Comparison of ENCODE assay signal across 8 cellular contexts in genomic region chr2:24827321-24828261, GRCh38. TPM values are rescaled to one million over a fixed set of nuclear protein-coding genes. Genes with fewer than 3 reads are reported as not detected.
DNase-seq lines count a peak whose midpoint lies in the region; ATAC-seq and TF ChIP-seq lines count a peak whose summit lies in the region.

No MANE protein-coding gene starts in this region.

- H3K27ac ChIP-seq in HEK293 (ENCODE audit: extremely low read depth, low read depth, low read length) = no peak overlapping the region

- peak; percentile 93 for ATAC-seq in left ventricle myocardium superior

- peaks cover 6 to 67% of the 10 kb centered on the region in 2 experiments; a peak in 2 of 3 replicates for H3K36me3 ChIP-seq in HEK293 (ENCODE audit: control insufficient read depth in 2 of 2, insufficient read depth in 1 of 2, low read length in 2 of 2)

- H3K4me1 ChIP-seq in HEK293 (ENCODE audit: control insufficient read depth, insufficient read depth, low read length) = no peaks in the 10 kb centered on the region

- CTCF ChIA-PET in HEK293 (lab: Yijun Ruan, JAX) = interaction anchor here (0.6 to 3.6 kb wide), 35 partner anchors 9 to 998 kb away, joined by 3 to 38 read pairs (median 3); no protein-coding TSS in a partner anchor

- in situ Hi-C loops in G401 (cut with HindIII; ENCODE audit: low sequenced_read_pairs) = no loop called here

- no peak overlapping the region for H3K4me3 ChIP-seq in HEK293 (ENCODE audit: low read depth, low read length)

- no peaks in the 10 kb centered on the region for H3K9me3 ChIP-seq in HEK293 (ENCODE audit: control insufficient read depth, insufficient read depth, low read depth, low read length)

- TF ChIP-seq CTCF in HEK293 (tag by site-specific recombination; IDR thresholded peaks at IDR 0.05) = peak; percentile 81

- intact Hi-C loops in left ventricle myocardium superior (cut with micrococcal nuclease) = loop anchor here (5.0 kb wide), 2 partner anchors 405 to 420 kb away; no protein-coding TSS in a partner anchor

- POLR2A ChIA-PET in HEK293 (lab: Yijun Ruan, JAX) = interaction anchor here (0.6 to 1.2 kb wide), 3 partner anchors 29 to 214 kb away, joined by 3 to 7 read pairs (median 3); no protein-coding TSS in a partner anchor

- DNase-seq in G401 (ENCODE audit: low spot score) (peak; percentile 96), NCI-H146 (lab: John Stamatoyannopoulos, UW) (peak; percentile 71), T-helper 1 cell (peak; percentile 46 to 71 (median 60)), amniotic epithelial cell (ENCODE audit: low read depth) (peak; percentile 81), left ventricle myocardium superior (peak; percentile 80), retina (peak; percentile 87), KG1 (lab: John Stamatoyannopoulos, UW) (no peak)

TF ChIP-seq in HEK293, 187 proteins besides CTCF, POLR2A, EP300 and RAD21:
- TF ChIP-seq, protein P1, sequence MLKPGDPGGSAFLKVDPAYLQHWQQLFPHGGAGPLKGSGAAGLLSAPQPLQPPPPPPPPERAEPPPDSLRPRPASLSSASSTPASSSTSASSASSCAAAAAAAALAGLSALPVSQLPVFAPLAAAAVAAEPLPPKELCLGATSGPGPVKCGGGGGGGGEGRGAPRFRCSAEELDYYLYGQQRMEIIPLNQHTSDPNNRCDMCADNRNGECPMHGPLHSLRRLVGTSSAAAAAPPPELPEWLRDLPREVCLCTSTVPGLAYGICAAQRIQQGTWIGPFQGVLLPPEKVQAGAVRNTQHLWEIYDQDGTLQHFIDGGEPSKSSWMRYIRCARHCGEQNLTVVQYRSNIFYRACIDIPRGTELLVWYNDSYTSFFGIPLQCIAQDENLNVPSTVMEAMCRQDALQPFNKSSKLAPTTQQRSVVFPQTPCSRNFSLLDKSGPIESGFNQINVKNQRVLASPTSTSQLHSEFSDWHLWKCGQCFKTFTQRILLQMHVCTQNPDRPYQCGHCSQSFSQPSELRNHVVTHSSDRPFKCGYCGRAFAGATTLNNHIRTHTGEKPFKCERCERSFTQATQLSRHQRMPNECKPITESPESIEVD (tag by site-specific recombination; IDR thresholded peaks at IDR 0.05) = no peak
- TF ChIP-seq ZNF548 (tag by site-specific recombination; IDR thresholded peaks at IDR 0.05) (no peak), IKZF3 (tag by site-specific recombination; IDR thresholded peaks at IDR 0.05) (0 out of 2 replicates have a peak, but pooled peaks have one; percentile 36), ZNF223 (tag by site-specific recombination; IDR thresholded peaks at IDR 0.05) (no peak), ZNF792 (tag by site-specific recombination; IDR thresholded peaks at IDR 0.05) (no peak), ZNF600 (tag by site-specific recombination; IDR thresholded peaks at IDR 0.05) (no peak), ZNF335 (tag by site-specific recombination; conservative IDR thresholded peaks at IDR 0.05) (no peak), GLIS2 (tag by site-specific recombination; IDR thresholded peaks at IDR 0.05) (no peak), KLF10 (tag by site-specific recombination; IDR thresholded peaks at IDR 0.05) (no peak), KLF1 (tag by site-specific recombination; IDR thresholded peaks at IDR 0.05) (no peak), ZNF184 (tag by site-specific recombination; IDR thresholded peaks at IDR 0.05) (no peak), ZBTB17 (tag by site-specific recombination; IDR thresholded peaks at IDR 0.05) (peak; percentile 35; the same call in 1 of the 2 replicates), ZNF558 (tag by site-specific recombination; IDR thresholded peaks at IDR 0.05) (no peak), ZNF2 (tag by site-specific recombination; IDR thresholded peaks at IDR 0.05) (0 out of 2 replicates have a peak, but pooled peaks have one; percentile 28), ZBTB20 (tag by site-specific recombination; IDR thresholded peaks at IDR 0.05) (peak; percentile 52), ZNF654 (tag by site-specific recombination; IDR thresholded peaks at IDR 0.05; ENCODE audit: low read depth) (peak; percentile 87), MZF1 (tag by site-specific recombination; IDR thresholded peaks at IDR 0.05; ENCODE audit: borderline replicate concordance) (peak; percentile 83), ZNF660 (tag by site-specific recombination; IDR thresholded peaks at IDR 0.05) (peak; percentile 63; the same call in 1 of the 2 replicates), ZNF350 (tag by site-specific recombination; IDR thresholded peaks at IDR 0.05) (no peak), HOXC10 (CRISPR knock-in tag; IDR thresholded peaks at IDR 0.05) (no peak), BCL11B (tag by site-specific recombination; IDR thresholded peaks at IDR 0.05; ENCODE audit: low read depth) (no peak)
- TF ChIP-seq, protein P2, sequence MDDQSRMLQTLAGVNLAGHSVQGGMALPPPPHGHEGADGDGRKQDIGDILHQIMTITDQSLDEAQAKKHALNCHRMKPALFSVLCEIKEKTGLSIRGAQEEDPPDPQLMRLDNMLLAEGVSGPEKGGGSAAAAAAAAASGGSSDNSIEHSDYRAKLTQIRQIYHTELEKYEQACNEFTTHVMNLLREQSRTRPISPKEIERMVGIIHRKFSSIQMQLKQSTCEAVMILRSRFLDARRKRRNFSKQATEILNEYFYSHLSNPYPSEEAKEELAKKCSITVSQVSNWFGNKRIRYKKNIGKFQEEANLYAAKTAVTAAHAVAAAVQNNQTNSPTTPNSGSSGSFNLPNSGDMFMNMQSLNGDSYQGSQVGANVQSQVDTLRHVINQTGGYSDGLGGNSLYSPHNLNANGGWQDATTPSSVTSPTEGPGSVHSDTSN (CRISPR knock-in tag; IDR thresholded peaks at IDR 0.05) = no peak
- TF ChIP-seq, protein P3, sequence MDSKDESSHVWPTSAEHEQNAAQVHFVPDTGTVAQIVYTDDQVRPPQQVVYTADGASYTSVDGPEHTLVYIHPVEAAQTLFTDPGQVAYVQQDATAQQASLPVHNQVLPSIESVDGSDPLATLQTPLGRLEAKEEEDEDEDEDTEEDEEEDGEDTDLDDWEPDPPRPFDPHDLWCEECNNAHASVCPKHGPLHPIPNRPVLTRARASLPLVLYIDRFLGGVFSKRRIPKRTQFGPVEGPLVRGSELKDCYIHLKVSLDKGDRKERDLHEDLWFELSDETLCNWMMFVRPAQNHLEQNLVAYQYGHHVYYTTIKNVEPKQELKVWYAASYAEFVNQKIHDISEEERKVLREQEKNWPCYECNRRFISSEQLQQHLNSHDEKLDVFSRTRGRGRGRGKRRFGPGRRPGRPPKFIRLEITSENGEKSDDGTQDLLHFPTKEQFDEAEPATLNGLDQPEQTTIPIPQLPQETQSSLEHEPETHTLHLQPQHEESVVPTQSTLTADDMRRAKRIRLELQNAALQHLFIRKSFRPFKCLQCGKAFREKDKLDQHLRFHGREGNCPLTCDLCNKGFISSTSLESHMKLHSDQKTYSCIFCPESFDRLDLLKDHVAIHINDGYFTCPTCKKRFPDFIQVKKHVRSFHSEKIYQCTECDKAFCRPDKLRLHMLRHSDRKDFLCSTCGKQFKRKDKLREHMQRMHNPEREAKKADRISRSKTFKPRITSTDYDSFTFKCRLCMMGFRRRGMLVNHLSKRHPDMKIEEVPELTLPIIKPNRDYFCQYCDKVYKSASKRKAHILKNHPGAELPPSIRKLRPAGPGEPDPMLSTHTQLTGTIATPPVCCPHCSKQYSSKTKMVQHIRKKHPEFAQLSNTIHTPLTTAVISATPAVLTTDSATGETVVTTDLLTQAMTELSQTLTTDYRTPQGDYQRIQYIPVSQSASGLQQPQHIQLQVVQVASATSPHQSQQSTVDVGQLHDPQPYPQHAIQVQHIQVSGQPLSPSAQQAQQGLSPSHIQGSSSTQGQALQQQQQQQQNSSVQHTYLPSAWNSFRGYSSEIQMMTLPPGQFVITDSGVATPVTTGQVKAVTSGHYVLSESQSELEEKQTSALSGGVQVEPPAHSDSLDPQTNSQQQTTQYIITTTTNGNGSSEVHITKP (tag by site-specific recombination; IDR thresholded peaks at IDR 0.05) = peak; percentile 77

RNA-seq across cellular contexts. Expression of gene CENPO, which starts 34.4 kb away (rescaled TPM):
- 25.7 and 29.5 TPM in 2 replicates for total RNA-seq in G401 (2014; rRNA removed; shearing (Covaris generic))
- 2.2 TPM for total RNA-seq in left ventricle myocardium superior

RNA-seq across cellular contexts. Expression of gene PTRHD1, which starts 34.4 kb away (rescaled TPM):
- total RNA-seq in G401 (2014; rRNA removed; shearing (Covaris generic)) = 53.8 and 74.2 TPM in 2 replicates
- 28.2 TPM for total RNA-seq in left ventricle myocardium superior
